ENCODE assay signal across 8 cellular contexts in the genomic region with DNA sequence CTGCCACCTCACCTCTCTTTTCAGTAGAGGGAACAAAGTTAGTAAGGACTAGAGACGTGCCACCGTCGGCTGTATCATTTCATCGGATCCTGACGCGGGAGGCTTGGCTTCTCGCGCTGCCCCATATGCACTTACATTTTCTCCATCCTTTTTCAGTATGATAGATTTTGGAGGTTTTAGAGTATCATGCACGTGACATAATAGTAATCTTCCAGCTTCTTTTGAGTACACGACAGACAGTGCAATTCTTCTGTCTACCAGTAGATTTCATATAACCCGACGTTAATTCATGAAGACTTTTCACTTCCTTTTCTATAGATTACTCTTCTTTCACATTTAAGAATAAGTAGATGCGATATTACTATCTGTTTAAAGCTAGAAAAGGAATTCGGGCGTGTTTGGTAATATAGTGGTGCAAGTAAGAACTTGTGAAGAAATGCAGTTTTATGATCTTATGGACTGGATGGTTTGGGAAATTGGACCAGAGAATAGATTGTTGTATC. TPM values are rescaled to one million over a fixed set of nuclear protein-coding genes. Genes with fewer than 3 reads are reported as not detected.
A peak's percentile ranks its signal among the peaks of the same experiment; 100 is the strongest.
DNase-seq lines count a peak whose midpoint lies in the region; ATAC-seq, FAIRE-seq and TF ChIP-seq lines count a peak whose summit lies in the region.

No MANE protein-coding gene starts in this region.

- peaks cover 8% of the 10 kb centered on the region for H3K36me3 Mint-ChIP-seq in neural crest cell (ENCODE audit: low read depth)

- peaks cover 5% of the 10 kb centered on the region for H3K9me3 Mint-ChIP-seq in neural crest cell

- TF ChIP-seq CTCF in GM13976 (IDR thresholded peaks at IDR 0.05; ENCODE audit: borderline replicate concordance, control extremely low read depth, extremely low read depth, insufficient read depth, missing control alignments), result no peak
- peak; percentile 50 for TF ChIP-seq CTCF in neural crest cell (conservative IDR thresholded peaks at IDR 0.05)

- peaks cover 19% of the 10 kb centered on the region for H3K4me1 Mint-ChIP-seq in neural crest cell

- H3K4me3 Mint-ChIP-seq in neural crest cell, result peak overlapping the region; percentile 90

- no peak for TF ChIP-seq POLR2A in H54 (IDR thresholded peaks at IDR 0.05; ENCODE audit: low read depth, low read length)

- H3K9ac ChIP-seq in NT2/D1 (ENCODE audit: insufficient read length, low read depth), result peak overlapping the region; percentile 74

- no peak overlapping the region for H3K27ac ChIP-seq in effector memory CD4-positive, alpha-beta T cell (ENCODE audit: insufficient read depth, low read length, poor library complexity, severe bottlenecking)

- ATAC-seq in HG02571 (IDR thresholded peaks at IDR 0.05; ENCODE audit: unreplicated experiment) (no peak), HG02759 (IDR thresholded peaks at IDR 0.05; ENCODE audit: unreplicated experiment) (no peak)

- H3K4me1 ChIP-seq in NT2/D1 (ENCODE audit: insufficient read depth, insufficient read length), result no peaks in the 10 kb centered on the region
- peaks cover 12% of the 10 kb centered on the region for H3K4me1 ChIP-seq in effector memory CD4-positive, alpha-beta T cell (ENCODE audit: control insufficient read depth, insufficient read depth, low read length, poor library complexity, severe bottlenecking)

- H3K36me3 ChIP-seq in NT2/D1 (ENCODE audit: insufficient read depth, insufficient read length, low read length), result no peaks in the 10 kb centered on the region
- H3K36me3 ChIP-seq in effector memory CD4-positive, alpha-beta T cell (ENCODE audit: control insufficient read depth, insufficient read depth, low read length), result no peaks in the 10 kb centered on the region

- H3K27me3 ChIP-seq in NT2/D1 (ENCODE audit: insufficient read depth, insufficient read length), result peaks cover 43% of the 10 kb centered on the region
- peaks cover 3% of the 10 kb centered on the region for H3K27me3 ChIP-seq in effector memory CD4-positive, alpha-beta T cell (replicated peaks; ENCODE audit: control insufficient read depth, insufficient read depth, low read length, poor library complexity, severe bottlenecking)

- H3K9me3 ChIP-seq in NT2/D1 (ENCODE audit: insufficient read depth, low read length), result 0 out of 2 replicates have a peak, but pooled peaks cover 6% of the 10 kb centered on the region
- no peaks in the 10 kb centered on the region for H3K9me3 ChIP-seq in effector memory CD4-positive, alpha-beta T cell (ENCODE audit: control insufficient read depth, low read length)

- DNase-seq in GM13976 (ENCODE audit: low spot score) (peak; percentile 35), NT2/D1 (ENCODE audit: low read depth, low spot score) (no peak), neural crest cell (ENCODE audit: low read depth, low spot score) (no peak), H54 (ENCODE audit: insufficient read length, low spot score) (no peak), AG08395 (ENCODE audit: low spot score) (no peak)
- no peak for DNase-seq in effector memory CD4-positive, alpha-beta T cell

- H3K27me3 Mint-ChIP-seq in neural crest cell (ENCODE audit: low read depth), result peaks cover 63% of the 10 kb centered on the region

- H3K27ac Mint-ChIP-seq in neural crest cell (ENCODE audit: unreplicated experiment), result no peak overlapping the region

- no peak for FAIRE-seq in H54 (lab: Jason Lieb, UNC)

- in situ Hi-C loops in GM13976 (cut with MboI; ENCODE audit: low sequenced_read_pairs, unreplicated experiment), result no loop called here

- peak overlapping the region; percentile 75 for H3K4me3 ChIP-seq in NT2/D1 (ENCODE audit: insufficient read length, low read depth)
- peak overlapping the region; percentile 70 for H3K4me3 ChIP-seq in effector memory CD4-positive, alpha-beta T cell (ENCODE audit: insufficient read depth, low read depth, low read length, poor library complexity, severe bottlenecking)

RNA-seq across cellular contexts. Expression of gene CDS1, which starts 1.0 kb away (rescaled TPM):
- total RNA-seq in neural crest cell, result 1.1 and 1.3 TPM in 2 replicates
